ENCODE assay signal across 1 cellular context in the genomic region with DNA sequence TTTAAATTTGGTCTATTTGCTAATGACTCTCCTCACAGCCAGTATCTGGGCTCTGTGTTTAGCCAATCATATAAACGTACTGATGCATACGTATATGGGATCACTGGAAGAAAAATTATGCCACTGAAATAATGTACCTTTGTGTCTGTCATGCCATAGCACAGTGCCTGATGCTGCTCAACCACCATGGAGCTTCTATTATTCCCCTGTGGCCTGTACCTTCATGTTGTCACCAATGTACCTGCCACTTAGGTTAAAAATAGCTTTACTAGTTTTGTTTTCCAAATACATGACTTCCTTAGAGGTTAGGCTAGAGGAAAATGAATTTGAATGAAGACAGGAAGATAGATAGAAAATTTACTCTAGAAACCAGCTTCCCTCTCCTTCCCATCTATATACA.
A peak's percentile ranks its signal among the peaks of the same experiment; 100 is the strongest.
TF ChIP-seq lines count a peak whose summit lies in the region.

No MANE protein-coding gene starts in this region.

TF ChIP-seq in GM12878, 131 proteins besides CTCF, POLR2A, EP300 and RAD21 (continued from another document and continues in another):
- no peak for TF ChIP-seq EGR1 (IDR thresholded peaks at IDR 0.05; ENCODE audit: borderline replicate concordance in 1 of 2, low read depth in 2 of 2, low read length in 2 of 2)
- no peak for TF ChIP-seq BRCA1 (IDR thresholded peaks at IDR 0.05; ENCODE audit: low read depth, low read length)
- TF ChIP-seq TCF7 (IDR thresholded peaks at IDR 0.05; ENCODE audit: borderline replicate concordance) = no peak
- TF ChIP-seq IKZF2 (IDR thresholded peaks at IDR 0.05) = 0 out of 4 replicates have a peak, but pooled peaks of 1 of the 2 experiments have one; percentile 34
- TF ChIP-seq EZH2 (IDR thresholded peaks at IDR 0.05; ENCODE audit: borderline replicate concordance, control insufficient read depth, low read depth, low read length) = no peak
- TF ChIP-seq HDGF (IDR thresholded peaks at IDR 0.05) = no peak
- no peak for TF ChIP-seq CREB1 (IDR thresholded peaks at IDR 0.05; ENCODE audit: low read depth)
- TF ChIP-seq ZNF622 (IDR thresholded peaks at IDR 0.05) = no peak
- TF ChIP-seq, protein P1, sequence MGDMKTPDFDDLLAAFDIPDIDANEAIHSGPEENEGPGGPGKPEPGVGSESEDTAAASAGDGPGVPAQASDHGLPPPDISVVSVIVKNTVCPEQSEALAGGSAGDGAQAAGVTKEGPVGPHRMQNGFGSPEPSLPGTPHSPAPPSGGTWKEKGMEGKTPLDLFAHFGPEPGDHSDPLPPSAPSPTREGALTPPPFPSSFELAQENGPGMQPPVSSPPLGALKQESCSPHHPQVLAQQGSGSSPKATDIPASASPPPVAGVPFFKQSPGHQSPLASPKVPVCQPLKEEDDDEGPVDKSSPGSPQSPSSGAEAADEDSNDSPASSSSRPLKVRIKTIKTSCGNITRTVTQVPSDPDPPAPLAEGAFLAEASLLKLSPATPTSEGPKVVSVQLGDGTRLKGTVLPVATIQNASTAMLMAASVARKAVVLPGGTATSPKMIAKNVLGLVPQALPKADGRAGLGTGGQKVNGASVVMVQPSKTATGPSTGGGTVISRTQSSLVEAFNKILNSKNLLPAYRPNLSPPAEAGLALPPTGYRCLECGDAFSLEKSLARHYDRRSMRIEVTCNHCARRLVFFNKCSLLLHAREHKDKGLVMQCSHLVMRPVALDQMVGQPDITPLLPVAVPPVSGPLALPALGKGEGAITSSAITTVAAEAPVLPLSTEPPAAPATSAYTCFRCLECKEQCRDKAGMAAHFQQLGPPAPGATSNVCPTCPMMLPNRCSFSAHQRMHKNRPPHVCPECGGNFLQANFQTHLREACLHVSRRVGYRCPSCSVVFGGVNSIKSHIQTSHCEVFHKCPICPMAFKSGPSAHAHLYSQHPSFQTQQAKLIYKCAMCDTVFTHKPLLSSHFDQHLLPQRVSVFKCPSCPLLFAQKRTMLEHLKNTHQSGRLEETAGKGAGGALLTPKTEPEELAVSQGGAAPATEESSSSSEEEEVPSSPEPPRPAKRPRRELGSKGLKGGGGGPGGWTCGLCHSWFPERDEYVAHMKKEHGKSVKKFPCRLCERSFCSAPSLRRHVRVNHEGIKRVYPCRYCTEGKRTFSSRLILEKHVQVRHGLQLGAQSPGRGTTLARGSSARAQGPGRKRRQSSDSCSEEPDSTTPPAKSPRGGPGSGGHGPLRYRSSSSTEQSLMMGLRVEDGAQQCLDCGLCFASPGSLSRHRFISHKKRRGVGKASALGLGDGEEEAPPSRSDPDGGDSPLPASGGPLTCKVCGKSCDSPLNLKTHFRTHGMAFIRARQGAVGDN (IDR thresholded peaks at IDR 0.05) = no peak
- TF ChIP-seq, protein P2, sequence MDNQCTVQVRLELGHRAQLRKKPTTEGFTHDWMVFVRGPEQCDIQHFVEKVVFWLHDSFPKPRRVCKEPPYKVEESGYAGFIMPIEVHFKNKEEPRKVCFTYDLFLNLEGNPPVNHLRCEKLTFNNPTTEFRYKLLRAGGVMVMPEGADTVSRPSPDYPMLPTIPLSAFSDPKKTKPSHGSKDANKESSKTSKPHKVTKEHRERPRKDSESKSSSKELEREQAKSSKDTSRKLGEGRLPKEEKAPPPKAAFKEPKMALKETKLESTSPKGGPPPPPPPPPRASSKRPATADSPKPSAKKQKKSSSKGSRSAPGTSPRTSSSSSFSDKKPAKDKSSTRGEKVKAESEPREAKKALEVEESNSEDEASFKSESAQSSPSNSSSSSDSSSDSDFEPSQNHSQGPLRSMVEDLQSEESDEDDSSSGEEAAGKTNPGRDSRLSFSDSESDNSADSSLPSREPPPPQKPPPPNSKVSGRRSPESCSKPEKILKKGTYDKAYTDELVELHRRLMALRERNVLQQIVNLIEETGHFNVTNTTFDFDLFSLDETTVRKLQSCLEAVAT (IDR thresholded peaks at IDR 0.05) = no peak
- no peak for TF ChIP-seq RAD51 (IDR thresholded peaks at IDR 0.05)
- no peak for TF ChIP-seq ZNF24 (IDR thresholded peaks at IDR 0.05)
- TF ChIP-seq RFX5 (IDR thresholded peaks at IDR 0.05; ENCODE audit: low read depth, low read length) = no peak
- TF ChIP-seq FOXM1 (IDR thresholded peaks at IDR 0.05; ENCODE audit: low read depth, low read length) = no peak
- TF ChIP-seq, protein P3, sequence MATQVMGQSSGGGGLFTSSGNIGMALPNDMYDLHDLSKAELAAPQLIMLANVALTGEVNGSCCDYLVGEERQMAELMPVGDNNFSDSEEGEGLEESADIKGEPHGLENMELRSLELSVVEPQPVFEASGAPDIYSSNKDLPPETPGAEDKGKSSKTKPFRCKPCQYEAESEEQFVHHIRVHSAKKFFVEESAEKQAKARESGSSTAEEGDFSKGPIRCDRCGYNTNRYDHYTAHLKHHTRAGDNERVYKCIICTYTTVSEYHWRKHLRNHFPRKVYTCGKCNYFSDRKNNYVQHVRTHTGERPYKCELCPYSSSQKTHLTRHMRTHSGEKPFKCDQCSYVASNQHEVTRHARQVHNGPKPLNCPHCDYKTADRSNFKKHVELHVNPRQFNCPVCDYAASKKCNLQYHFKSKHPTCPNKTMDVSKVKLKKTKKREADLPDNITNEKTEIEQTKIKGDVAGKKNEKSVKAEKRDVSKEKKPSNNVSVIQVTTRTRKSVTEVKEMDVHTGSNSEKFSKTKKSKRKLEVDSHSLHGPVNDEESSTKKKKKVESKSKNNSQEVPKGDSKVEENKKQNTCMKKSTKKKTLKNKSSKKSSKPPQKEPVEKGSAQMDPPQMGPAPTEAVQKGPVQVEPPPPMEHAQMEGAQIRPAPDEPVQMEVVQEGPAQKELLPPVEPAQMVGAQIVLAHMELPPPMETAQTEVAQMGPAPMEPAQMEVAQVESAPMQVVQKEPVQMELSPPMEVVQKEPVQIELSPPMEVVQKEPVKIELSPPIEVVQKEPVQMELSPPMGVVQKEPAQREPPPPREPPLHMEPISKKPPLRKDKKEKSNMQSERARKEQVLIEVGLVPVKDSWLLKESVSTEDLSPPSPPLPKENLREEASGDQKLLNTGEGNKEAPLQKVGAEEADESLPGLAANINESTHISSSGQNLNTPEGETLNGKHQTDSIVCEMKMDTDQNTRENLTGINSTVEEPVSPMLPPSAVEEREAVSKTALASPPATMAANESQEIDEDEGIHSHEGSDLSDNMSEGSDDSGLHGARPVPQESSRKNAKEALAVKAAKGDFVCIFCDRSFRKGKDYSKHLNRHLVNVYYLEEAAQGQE (IDR thresholded peaks at IDR 0.05; ENCODE audit: low read depth, low read length) = no peak
- TF ChIP-seq HDAC6 (IDR thresholded peaks at IDR 0.05; ENCODE audit: unreplicated experiment) = no peak
- TF ChIP-seq ZZZ3 (IDR thresholded peaks at IDR 0.05; ENCODE audit: control insufficient read depth, insufficient read length, low read depth) = no peak
- TF ChIP-seq, protein P4, sequence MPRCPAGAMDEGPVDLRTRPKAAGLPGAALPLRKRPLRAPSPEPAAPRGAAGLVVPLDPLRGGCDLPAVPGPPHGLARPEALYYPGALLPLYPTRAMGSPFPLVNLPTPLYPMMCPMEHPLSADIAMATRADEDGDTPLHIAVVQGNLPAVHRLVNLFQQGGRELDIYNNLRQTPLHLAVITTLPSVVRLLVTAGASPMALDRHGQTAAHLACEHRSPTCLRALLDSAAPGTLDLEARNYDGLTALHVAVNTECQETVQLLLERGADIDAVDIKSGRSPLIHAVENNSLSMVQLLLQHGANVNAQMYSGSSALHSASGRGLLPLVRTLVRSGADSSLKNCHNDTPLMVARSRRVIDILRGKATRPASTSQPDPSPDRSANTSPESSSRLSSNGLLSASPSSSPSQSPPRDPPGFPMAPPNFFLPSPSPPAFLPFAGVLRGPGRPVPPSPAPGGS (IDR thresholded peaks at IDR 0.05; ENCODE audit: borderline replicate concordance, insufficient read depth, low read depth, low read length, poor library complexity, severe bottlenecking) = no peak
- TF ChIP-seq, protein P5, sequence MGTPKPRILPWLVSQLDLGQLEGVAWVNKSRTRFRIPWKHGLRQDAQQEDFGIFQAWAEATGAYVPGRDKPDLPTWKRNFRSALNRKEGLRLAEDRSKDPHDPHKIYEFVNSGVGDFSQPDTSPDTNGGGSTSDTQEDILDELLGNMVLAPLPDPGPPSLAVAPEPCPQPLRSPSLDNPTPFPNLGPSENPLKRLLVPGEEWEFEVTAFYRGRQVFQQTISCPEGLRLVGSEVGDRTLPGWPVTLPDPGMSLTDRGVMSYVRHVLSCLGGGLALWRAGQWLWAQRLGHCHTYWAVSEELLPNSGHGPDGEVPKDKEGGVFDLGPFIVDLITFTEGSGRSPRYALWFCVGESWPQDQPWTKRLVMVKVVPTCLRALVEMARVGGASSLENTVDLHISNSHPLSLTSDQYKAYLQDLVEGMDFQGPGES (IDR thresholded peaks at IDR 0.05) = no peak
- TF ChIP-seq HDAC2 (IDR thresholded peaks at IDR 0.05) = no peak
- TF ChIP-seq, protein P6, sequence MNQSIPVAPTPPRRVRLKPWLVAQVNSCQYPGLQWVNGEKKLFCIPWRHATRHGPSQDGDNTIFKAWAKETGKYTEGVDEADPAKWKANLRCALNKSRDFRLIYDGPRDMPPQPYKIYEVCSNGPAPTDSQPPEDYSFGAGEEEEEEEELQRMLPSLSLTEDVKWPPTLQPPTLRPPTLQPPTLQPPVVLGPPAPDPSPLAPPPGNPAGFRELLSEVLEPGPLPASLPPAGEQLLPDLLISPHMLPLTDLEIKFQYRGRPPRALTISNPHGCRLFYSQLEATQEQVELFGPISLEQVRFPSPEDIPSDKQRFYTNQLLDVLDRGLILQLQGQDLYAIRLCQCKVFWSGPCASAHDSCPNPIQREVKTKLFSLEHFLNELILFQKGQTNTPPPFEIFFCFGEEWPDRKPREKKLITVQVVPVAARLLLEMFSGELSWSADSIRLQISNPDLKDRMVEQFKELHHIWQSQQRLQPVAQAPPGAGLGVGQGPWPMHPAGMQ (IDR thresholded peaks at IDR 0.05; ENCODE audit: borderline replicate concordance) = no peak
- TF ChIP-seq, protein P7, sequence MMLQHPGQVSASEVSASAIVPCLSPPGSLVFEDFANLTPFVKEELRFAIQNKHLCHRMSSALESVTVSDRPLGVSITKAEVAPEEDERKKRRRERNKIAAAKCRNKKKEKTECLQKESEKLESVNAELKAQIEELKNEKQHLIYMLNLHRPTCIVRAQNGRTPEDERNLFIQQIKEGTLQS (IDR thresholded peaks at IDR 0.05; ENCODE audit: borderline replicate concordance, extremely low read depth, low read depth, low read length) = no peak
- no peak for TF ChIP-seq SRF (IDR thresholded peaks at IDR 0.05; ENCODE audit: low read depth in 2 of 2, low read length in 2 of 2)
- TF ChIP-seq, protein P8, sequence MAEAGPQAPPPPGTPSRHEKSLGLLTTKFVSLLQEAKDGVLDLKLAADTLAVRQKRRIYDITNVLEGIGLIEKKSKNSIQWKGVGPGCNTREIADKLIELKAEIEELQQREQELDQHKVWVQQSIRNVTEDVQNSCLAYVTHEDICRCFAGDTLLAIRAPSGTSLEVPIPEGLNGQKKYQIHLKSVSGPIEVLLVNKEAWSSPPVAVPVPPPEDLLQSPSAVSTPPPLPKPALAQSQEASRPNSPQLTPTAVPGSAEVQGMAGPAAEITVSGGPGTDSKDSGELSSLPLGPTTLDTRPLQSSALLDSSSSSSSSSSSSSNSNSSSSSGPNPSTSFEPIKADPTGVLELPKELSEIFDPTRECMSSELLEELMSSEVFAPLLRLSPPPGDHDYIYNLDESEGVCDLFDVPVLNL (IDR thresholded peaks at IDR 0.05; ENCODE audit: low read depth, low read length) = no peak
- TF ChIP-seq POLR2AphosphoS5 (IDR thresholded peaks at IDR 0.05; ENCODE audit: low read length) = no peak
- TF ChIP-seq RELA (IDR thresholded peaks at IDR 0.05; ENCODE audit: borderline replicate concordance, partially characterized antibody) = no peak
- no peak for TF ChIP-seq GABPA (IDR thresholded peaks at IDR 0.05; ENCODE audit: low read depth)
- no peak for TF ChIP-seq RB1 (IDR thresholded peaks at IDR 0.05; ENCODE audit: borderline replicate concordance)
- TF ChIP-seq NR2C1 (IDR thresholded peaks at IDR 0.05) = no peak
- no peak for TF ChIP-seq SMARCA5 (IDR thresholded peaks at IDR 0.05)
- TF ChIP-seq ATF7 (IDR thresholded peaks at IDR 0.05; ENCODE audit: low read depth) = peak; percentile 64
- no peak for TF ChIP-seq ZNF274 (IDR thresholded peaks at IDR 0.05; ENCODE audit: insufficient read depth, insufficient read length)
- TF ChIP-seq, protein P9, sequence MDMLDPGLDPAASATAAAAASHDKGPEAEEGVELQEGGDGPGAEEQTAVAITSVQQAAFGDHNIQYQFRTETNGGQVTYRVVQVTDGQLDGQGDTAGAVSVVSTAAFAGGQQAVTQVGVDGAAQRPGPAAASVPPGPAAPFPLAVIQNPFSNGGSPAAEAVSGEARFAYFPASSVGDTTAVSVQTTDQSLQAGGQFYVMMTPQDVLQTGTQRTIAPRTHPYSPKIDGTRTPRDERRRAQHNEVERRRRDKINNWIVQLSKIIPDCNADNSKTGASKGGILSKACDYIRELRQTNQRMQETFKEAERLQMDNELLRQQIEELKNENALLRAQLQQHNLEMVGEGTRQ (IDR thresholded peaks at IDR 0.05; ENCODE audit: borderline replicate concordance, low read depth, low read length) = no peak
- TF ChIP-seq, protein P10, sequence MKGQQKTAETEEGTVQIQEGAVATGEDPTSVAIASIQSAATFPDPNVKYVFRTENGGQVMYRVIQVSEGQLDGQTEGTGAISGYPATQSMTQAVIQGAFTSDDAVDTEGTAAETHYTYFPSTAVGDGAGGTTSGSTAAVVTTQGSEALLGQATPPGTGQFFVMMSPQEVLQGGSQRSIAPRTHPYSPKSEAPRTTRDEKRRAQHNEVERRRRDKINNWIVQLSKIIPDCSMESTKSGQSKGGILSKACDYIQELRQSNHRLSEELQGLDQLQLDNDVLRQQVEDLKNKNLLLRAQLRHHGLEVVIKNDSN (IDR thresholded peaks at IDR 0.05; ENCODE audit: borderline replicate concordance, extremely low read length, insufficient read depth, low read depth, low read length) = no peak
- peak; percentile 41; the same call in 1 of the 2 replicates for TF ChIP-seq NFIC (IDR thresholded peaks at IDR 0.05; ENCODE audit: low read depth, low read length)
- TF ChIP-seq, protein P11, sequence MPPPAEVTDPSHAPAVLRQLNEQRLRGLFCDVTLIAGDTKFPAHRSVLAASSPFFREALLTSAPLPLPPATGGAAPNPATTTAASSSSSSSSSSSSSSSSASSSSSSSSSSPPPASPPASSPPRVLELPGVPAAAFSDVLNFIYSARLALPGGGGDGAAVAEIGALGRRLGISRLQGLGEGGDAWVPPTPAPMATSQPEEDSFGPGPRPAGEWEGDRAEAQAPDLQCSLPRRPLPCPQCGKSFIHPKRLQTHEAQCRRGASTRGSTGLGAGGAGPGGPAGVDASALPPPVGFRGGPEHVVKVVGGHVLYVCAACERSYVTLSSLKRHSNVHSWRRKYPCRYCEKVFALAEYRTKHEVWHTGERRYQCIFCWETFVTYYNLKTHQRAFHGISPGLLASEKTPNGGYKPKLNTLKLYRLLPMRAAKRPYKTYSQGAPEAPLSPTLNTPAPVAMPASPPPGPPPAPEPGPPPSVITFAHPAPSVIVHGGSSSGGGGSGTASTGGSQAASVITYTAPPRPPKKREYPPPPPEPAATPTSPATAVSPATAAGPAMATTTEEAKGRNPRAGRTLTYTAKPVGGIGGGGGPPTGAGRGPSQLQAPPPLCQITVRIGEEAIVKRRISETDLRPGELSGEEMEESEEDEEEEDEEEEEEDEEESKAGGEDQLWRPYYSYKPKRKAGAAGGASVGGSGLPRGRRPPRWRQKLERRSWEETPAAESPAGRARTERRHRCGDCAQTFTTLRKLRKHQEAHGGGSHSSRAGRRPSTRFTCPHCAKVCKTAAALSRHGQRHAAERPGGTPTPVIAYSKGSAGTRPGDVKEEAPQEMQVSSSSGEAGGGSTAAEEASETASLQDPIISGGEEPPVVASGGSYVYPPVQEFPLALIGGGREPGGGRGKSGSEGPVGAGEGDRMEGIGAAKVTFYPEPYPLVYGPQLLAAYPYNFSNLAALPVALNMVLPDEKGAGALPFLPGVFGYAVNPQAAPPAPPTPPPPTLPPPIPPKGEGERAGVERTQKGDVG (CRISPR knock-in tag; IDR thresholded peaks at IDR 0.05) = no peak
- TF ChIP-seq BACH1 (IDR thresholded peaks at IDR 0.05; ENCODE audit: borderline replicate concordance) = no peak
- no peak for TF ChIP-seq SUPT20H (IDR thresholded peaks at IDR 0.05; ENCODE audit: borderline replicate concordance, control insufficient read depth, low read depth, low read length)
- no peak for TF ChIP-seq SMC3 (IDR thresholded peaks at IDR 0.05; ENCODE audit: borderline replicate concordance, low read length)
- no peak for TF ChIP-seq ZSCAN29 (IDR thresholded peaks at IDR 0.05)
